In genomic region chr6:55696041-55696440, GRCh38 we compare ENCODE assay signal across 23 cellular contexts.
"Had no signal": no experiment of that assay in that cellular context is flagged by ENCODE, and none has a peak within 500 bp of the region (broad histone marks: within the 10 kb centered on the region; RNA-seq: fewer than 3 reads in every experiment).

No MANE protein-coding gene starts in this region.

- H3K9me3 ChIP-seq: Peyer's patch, SJSA1 had no signal

- H3K27me3 ChIP-seq: Peyer's patch, SJSA1 had no signal

- H3K4me2 ChIP-seq: KMS-11 had no signal

- H3K27ac ChIP-seq: KMS-11, Peyer's patch, SJSA1, SK-N-MC had no signal

- ATAC-seq: HepG2, K562, Right ventricle myocardium inferior had no signal

- H3K9ac ChIP-seq: KMS-11 had no signal

- H3K27ac Mint-ChIP-seq: IgD-negative memory B cell had no signal

- H3K36me3 Mint-ChIP-seq: IgD-negative memory B cell had no signal

- DNase-seq: Kasumi-1, MM.1S, NCI-H1092 treated with DMSO at 0.1 percent for 48 hours, NCI-H1436, NCI-H187, NCI-H2029, NCI-H2081 treated with DMSO at 0.1 percent for 48 hours, NCI-H2171, NCI-H226, NCI-H446, NCI-H510A, NCI-H524 treated with DMSO at 0.1 percent for 48 hours, NCI-H69, NCI-H774, Peyer's patch, SHP77 treated with DMSO at 0.1 percent for 48 hours had no signal

- H3K4me3 Mint-ChIP-seq: IgD-negative memory B cell had no signal

- H3K4me1 ChIP-seq: Peyer's patch had no signal

- H3K4me1 Mint-ChIP-seq: IgD-negative memory B cell had no signal

- H3K4me3 ChIP-seq: K562, Peyer's patch, SJSA1, SK-N-MC had no signal

- H3K36me3 ChIP-seq: Peyer's patch, SJSA1 had no signal

- FAIRE-seq: HepG2, K562 had no signal

- H3K27me3 Mint-ChIP-seq: IgD-negative memory B cell had no signal
